In the genomic region with DNA sequence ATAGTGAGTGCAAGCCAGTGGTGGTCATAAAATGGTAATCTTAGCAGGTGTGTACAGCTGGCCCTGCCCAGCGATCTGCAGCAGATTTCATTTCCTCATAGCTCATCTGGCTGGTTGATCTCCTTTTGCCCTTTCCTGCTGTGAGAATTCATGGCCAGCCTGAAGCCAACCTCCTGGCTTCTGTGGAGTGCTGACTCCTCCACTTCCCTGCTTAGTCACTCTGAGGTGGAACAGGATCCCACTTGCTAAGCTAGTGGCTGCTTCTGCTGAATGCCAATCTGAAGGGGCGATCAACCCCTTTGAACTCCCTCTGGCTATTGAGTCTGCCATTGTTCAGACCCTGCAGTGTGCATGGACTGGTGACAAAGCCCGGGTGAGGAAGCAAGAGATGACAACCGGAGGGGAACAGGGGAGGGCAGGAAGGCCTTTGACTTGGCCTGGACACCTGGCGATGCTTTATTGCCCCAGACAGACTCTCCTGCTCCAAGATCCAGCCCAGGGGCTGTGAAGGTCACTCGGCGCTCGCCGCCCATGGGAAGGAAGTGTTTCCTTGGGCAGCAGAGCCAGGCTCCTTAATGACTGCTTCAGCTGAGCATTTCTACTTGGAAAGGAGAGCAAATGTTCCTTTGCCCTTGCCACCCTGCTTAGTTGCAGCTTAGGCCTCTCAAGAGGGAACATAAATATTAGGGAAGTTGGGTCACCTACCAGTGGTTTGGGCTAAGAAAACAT, we compare ENCODE assay signal across 10 cellular contexts.
DNase-seq lines count a peak whose midpoint lies in the region; ATAC-seq and TF ChIP-seq lines count a peak whose summit lies in the region.
"Had no signal": no experiment of that assay in that cellular context is flagged by ENCODE, and none has a peak within 500 bp of the region (broad histone marks: within the 10 kb centered on the region; RNA-seq: fewer than 3 reads in every experiment).

No MANE protein-coding gene starts in this region.

- H3K4me3 ChIP-seq in AG09309 (ENCODE audit: control insufficient read depth, low read depth, low read length) (no peak overlapping the region), astrocyte of the cerebellum (ENCODE audit: low read depth, low read length) (no peak overlapping the region), left lung (no peak overlapping the region), lower leg skin (ENCODE audit: low read depth, poor library complexity, severe bottlenecking) (no peak overlapping the region), esophagus squamous epithelium (no peak overlapping the region)

- no peak overlapping the region for H3K4me3 Mint-ChIP-seq in natural killer cell treated with Interleukin-12 subunit alpha and Interleukin-12 subunit beta and Interleukin-15 and Interleukin-18, amount 100 ng/mL, for 72 hours
- H3K4me3 Mint-ChIP-seq: CD8-positive, alpha-beta T cell had no signal

- H3K27me3 ChIP-seq in left lung (no peaks in the 10 kb centered on the region), esophagus squamous epithelium (no peaks in the 10 kb centered on the region)

- DNase-seq in AG09309 (ENCODE audit: low read depth) (peak; percentile 3), astrocyte of the cerebellum (ENCODE audit: low read depth) (peak; percentile 6), left lung (no peak), lower leg skin (ENCODE audit: low spot score in 2 of 2) (no peak), esophagus squamous epithelium (lab: John Stamatoyannopoulos, UW) (no peak)
- DNase-seq in stimulated activated CD4-positive, alpha-beta T cell treated with anti-CD3 and anti-CD28 coated beads, Interleukin-4, amount 100 ng/mL, for 4 hours: no peak
- DNase-seq in natural killer cell treated with Interleukin-12 subunit alpha and Interleukin-12 subunit beta and Interleukin-15 and Interleukin-18, amount 100 ng/mL, for 72 hours (ENCODE audit: low spot score): no peak
- DNase-seq: CD8-positive, alpha-beta T cell; SK-N-SH had no signal

- H3K27ac Mint-ChIP-seq in natural killer cell treated with Interleukin-12 subunit alpha and Interleukin-12 subunit beta and Interleukin-15 and Interleukin-18, amount 100 ng/mL, for 72 hours: no peak overlapping the region
- H3K27ac Mint-ChIP-seq: CD8-positive, alpha-beta T cell had no signal

- WGBS in lower leg skin, 2 donors: 58 to 68% methylated on average over 6 to 9 of the region's 9 CpGs
- 6 to 65% methylated on average over 3 to 8 of the region's 9 CpGs for WGBS in esophagus squamous epithelium, 2 donors

- H3K9me3 ChIP-seq in left lung: no peaks in the 10 kb centered on the region
- H3K9me3 ChIP-seq in esophagus squamous epithelium: no peaks in the 10 kb centered on the region
- H3K9me3 ChIP-seq: SK-N-SH had no signal

- H3K4me1 ChIP-seq in left lung (peaks cover 0 to 4% of the 10 kb centered on the region in 2 donors), esophagus squamous epithelium (peaks cover 0 to 19% (median 10%) of the 10 kb centered on the region in 3 donors)

- no peak for TF ChIP-seq CTCF in AG09309 (IDR thresholded peaks at IDR 0.05; ENCODE audit: control insufficient read depth, insufficient read depth, low read depth, low read length, missing control alignments)
- no peak for TF ChIP-seq CTCF in astrocyte of the cerebellum (IDR thresholded peaks at IDR 0.05; ENCODE audit: low read depth, low read length, missing control alignments)
- no peak for TF ChIP-seq CTCF in left lung (IDR thresholded peaks at IDR 0.05)
- no peak for TF ChIP-seq CTCF in lower leg skin (IDR thresholded peaks at IDR 0.05)
- no peak for TF ChIP-seq CTCF in esophagus squamous epithelium (IDR thresholded peaks at IDR 0.05)

- TF ChIP-seq POLR2A in lower leg skin (IDR thresholded peaks at IDR 0.05) (no peak), esophagus squamous epithelium (IDR thresholded peaks at IDR 0.05) (no peak)

- intact Hi-C loops in left lung (cut with DNase I): no loop called here
- intact Hi-C loops in lower leg skin (cut with DNase I; ENCODE audit: low total_unique reads): no loop called here
- intact Hi-C loops in esophagus squamous epithelium (cut with DNase I): no loop called here

- no peaks in the 10 kb centered on the region for H3K4me1 Mint-ChIP-seq in natural killer cell treated with Interleukin-12 subunit alpha and Interleukin-12 subunit beta and Interleukin-15 and Interleukin-18, amount 100 ng/mL, for 72 hours (ENCODE audit: low read depth in 2 of 2)

- H3K36me3 Mint-ChIP-seq in natural killer cell treated with Interleukin-12 subunit alpha and Interleukin-12 subunit beta and Interleukin-15 and Interleukin-18, amount 100 ng/mL, for 72 hours: no peaks in the 10 kb centered on the region
- H3K36me3 Mint-ChIP-seq: CD8-positive, alpha-beta T cell had no signal

- peaks cover 14 to 24% of the 10 kb centered on the region in 2 donors for H3K27me3 Mint-ChIP-seq in natural killer cell treated with Interleukin-12 subunit alpha and Interleukin-12 subunit beta and Interleukin-15 and Interleukin-18, amount 100 ng/mL, for 72 hours

- H3K9me3 Mint-ChIP-seq in natural killer cell treated with Interleukin-12 subunit alpha and Interleukin-12 subunit beta and Interleukin-15 and Interleukin-18, amount 100 ng/mL, for 72 hours: no peaks in the 10 kb centered on the region
- H3K9me3 Mint-ChIP-seq: CD8-positive, alpha-beta T cell had no signal

- ATAC-seq in HG03159 (IDR thresholded peaks at IDR 0.05; ENCODE audit: unreplicated experiment) (peak; percentile 52), left lung (peak; percentile 58)
- ATAC-seq in natural killer cell treated with Interleukin-12 subunit alpha and Interleukin-12 subunit beta and Interleukin-15 and Interleukin-18, amount 100 ng/mL, for 72 hours: no peak
- ATAC-seq: CD8-positive, alpha-beta T cell had no signal

- no peaks in the 10 kb centered on the region for H3K36me3 ChIP-seq in left lung
- H3K36me3 ChIP-seq in esophagus squamous epithelium: no peaks in the 10 kb centered on the region

- in situ Hi-C loops in astrocyte of the cerebellum (cut with HindIII; ENCODE audit: low sequenced_read_pairs): no loop called here

- H3K27ac ChIP-seq in left lung (no peak overlapping the region), esophagus squamous epithelium (no peak overlapping the region)

Comparison
In these comparisons a context has a peak if more than half of its experiments do, and no peak if none do; other contexts are left out.
1. DNase-seq: peak in AG09309 (single experiment) and astrocyte of the cerebellum (single experiment); none in left lung (0 of 2), stimulated activated CD4-positive, alpha-beta T cell treated with anti-CD3 and anti-CD28 coated beads, Interleukin-4, amount 100 ng/mL, for 4 hours (0 of 2), lower leg skin (0 of 2), esophagus squamous epithelium (single experiment) and natural killer cell treated with Interleukin-12 subunit alpha and Interleukin-12 subunit beta and Interleukin-15 and Interleukin-18, amount 100 ng/mL, for 72 hours (single experiment).
2. ATAC-seq: peak in HG03159 (single experiment) and left lung (single experiment); none in natural killer cell treated with Interleukin-12 subunit alpha and Interleukin-12 subunit beta and Interleukin-15 and Interleukin-18, amount 100 ng/mL, for 72 hours (0 of 2).